In the genomic region with DNA sequence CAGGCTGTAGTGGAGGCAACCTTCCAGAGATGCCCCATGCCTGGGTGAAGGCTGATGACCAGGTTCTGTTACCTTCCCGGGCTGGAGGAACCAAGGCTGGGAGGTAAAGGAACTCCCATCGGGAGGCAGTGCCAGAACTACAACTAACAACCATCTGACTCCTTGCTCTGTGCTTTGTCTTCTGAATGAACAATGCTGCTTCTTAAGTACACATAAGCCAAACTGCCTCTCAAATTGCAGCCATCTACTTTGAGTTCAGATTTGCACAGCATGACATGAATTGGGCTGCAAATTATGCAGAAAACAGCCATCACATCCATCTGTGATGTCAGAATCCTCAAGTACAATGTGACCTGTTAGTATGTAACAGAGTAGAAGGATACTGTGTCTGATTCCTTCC, we compare ENCODE assay signal across 21 cellular contexts.
"Had no signal": no experiment of that assay in that cellular context is flagged by ENCODE, and none has a peak within 500 bp of the region (broad histone marks: within the 10 kb centered on the region; RNA-seq: fewer than 3 reads in every experiment).

No MANE protein-coding gene starts in this region.

- H3K36me3 ChIP-seq: left ventricle myocardium inferior, thoracic aorta had no signal

- H3K9me3 ChIP-seq: body of pancreas, left ventricle myocardium inferior, thoracic aorta had no signal

- H3K4me1 ChIP-seq: body of pancreas, left ventricle myocardium inferior had no signal

- DNase-seq: activated CD4-positive, alpha-beta T cell treated with anti-CD3 and anti-CD28 coated beads, Interleukin-2, amount 10 ng/mL, durations not matched to agents 24 days and 14 days; activated CD4-positive, CD25-positive, alpha-beta regulatory T cell; activated CD8-positive, alpha-beta memory T cell treated with anti-CD3 and anti-CD28 coated beads, Interleukin-2, amount 50 U/mL, for 48 hours; activated CD8-positive, alpha-beta T cell treated with anti-CD3 and anti-CD28 coated beads, Interleukin-2, amount 10 ng/mL, durations not matched to agents 7 days and 5 days; activated gamma-delta T cell; activated T-cell treated with anti-CD3 and anti-CD28 coated beads, Interleukin-2, amount 50 U/mL, for 72 hours; amniotic stem cell; body of pancreas; cortex of kidney; effector CD4-positive, alpha-beta T cell; foreskin fibroblast; glutamatergic neuron; hypothalamus; left ventricle myocardium inferior; naive thymus-derived CD8-positive, alpha-beta T cell; posterior cingulate gyrus; retina; stimulated activated CD4-positive, alpha-beta T cell treated with anti-CD3 and anti-CD28 coated beads, Interleukin-12 subunit alpha, Interleukin-12 subunit beta, amount 100 ng/mL, for 4 hours; stimulated activated CD4-positive, alpha-beta T cell treated with anti-CD3 and anti-CD28 coated beads, Interleukin-2, amount 100 ng/mL, for 24 hours had no signal

- H3K27me3 ChIP-seq: body of pancreas had no signal

- H3K4me3 ChIP-seq: body of pancreas, left ventricle myocardium inferior, thoracic aorta had no signal

- ATAC-seq: activated CD8-positive, alpha-beta T cell treated with anti-CD3 and anti-CD28 coated beads, Interleukin-2, amount 10 ng/mL, durations not matched to agents 7 days and 5 days; activated naive CD4-positive, alpha-beta T cell treated with anti-CD3 and anti-CD28 coated beads, Interleukin-2, amount 50 U/mL, for 72 hours; activated T-cell treated with anti-CD3 and anti-CD28 coated beads, Interleukin-2, amount 50 U/mL, for 72 hours; body of pancreas; naive thymus-derived CD8-positive, alpha-beta T cell had no signal

- H3K27ac ChIP-seq: body of pancreas, left ventricle myocardium inferior, thoracic aorta had no signal
